1 cellular context compared by ENCODE assay signal in genomic region chr4:100977746-100978397, GRCh38.
TF ChIP-seq lines count a peak whose summit lies in the region.

No MANE protein-coding gene starts in this region.

TF ChIP-seq in GM23338, 12 proteins besides CTCF, POLR2A, EP300 and RAD21 (continued from another document):
- no peak for TF ChIP-seq JUNB (IDR thresholded peaks at IDR 0.05; ENCODE audit: unreplicated experiment)
